ENCODE assay signal across 1 cellular context in genomic region chr3:71166839-71167238, GRCh38.
TF ChIP-seq lines count a peak whose summit lies in the region.

No MANE protein-coding gene starts in this region.

TF ChIP-seq in IMR-90, 13 proteins besides CTCF, POLR2A, EP300 and RAD21 (continued from another document):
- TF ChIP-seq FOS (IDR thresholded peaks at IDR 0.05; ENCODE audit: low read depth, low read length) (no peak), MXI1 (IDR thresholded peaks at IDR 0.05; ENCODE audit: borderline replicate concordance, low read depth, low read length) (no peak), NFE2L2 (IDR thresholded peaks at IDR 0.05; ENCODE audit: low read depth, low read length) (no peak), SMC3 (IDR thresholded peaks at IDR 0.05; ENCODE audit: low read depth, low read length) (no peak), ELK1 (IDR thresholded peaks at IDR 0.05; ENCODE audit: borderline replicate concordance, low read depth, low read length) (no peak), CEBPB (IDR thresholded peaks at IDR 0.05; ENCODE audit: low read depth, low read length) (no peak), RCOR1 (IDR thresholded peaks at IDR 0.05; ENCODE audit: insufficient replicate concordance, low read length) (no peak), MAZ (IDR thresholded peaks at IDR 0.05; ENCODE audit: borderline replicate concordance, low read depth, low read length) (no peak), CHD1 (IDR thresholded peaks at IDR 0.05; ENCODE audit: low read depth, low read length) (no peak), MAFK (IDR thresholded peaks at IDR 0.05; ENCODE audit: low read depth, low read length) (no peak)
